8 cellular contexts compared by ENCODE assay signal in the genomic region with DNA sequence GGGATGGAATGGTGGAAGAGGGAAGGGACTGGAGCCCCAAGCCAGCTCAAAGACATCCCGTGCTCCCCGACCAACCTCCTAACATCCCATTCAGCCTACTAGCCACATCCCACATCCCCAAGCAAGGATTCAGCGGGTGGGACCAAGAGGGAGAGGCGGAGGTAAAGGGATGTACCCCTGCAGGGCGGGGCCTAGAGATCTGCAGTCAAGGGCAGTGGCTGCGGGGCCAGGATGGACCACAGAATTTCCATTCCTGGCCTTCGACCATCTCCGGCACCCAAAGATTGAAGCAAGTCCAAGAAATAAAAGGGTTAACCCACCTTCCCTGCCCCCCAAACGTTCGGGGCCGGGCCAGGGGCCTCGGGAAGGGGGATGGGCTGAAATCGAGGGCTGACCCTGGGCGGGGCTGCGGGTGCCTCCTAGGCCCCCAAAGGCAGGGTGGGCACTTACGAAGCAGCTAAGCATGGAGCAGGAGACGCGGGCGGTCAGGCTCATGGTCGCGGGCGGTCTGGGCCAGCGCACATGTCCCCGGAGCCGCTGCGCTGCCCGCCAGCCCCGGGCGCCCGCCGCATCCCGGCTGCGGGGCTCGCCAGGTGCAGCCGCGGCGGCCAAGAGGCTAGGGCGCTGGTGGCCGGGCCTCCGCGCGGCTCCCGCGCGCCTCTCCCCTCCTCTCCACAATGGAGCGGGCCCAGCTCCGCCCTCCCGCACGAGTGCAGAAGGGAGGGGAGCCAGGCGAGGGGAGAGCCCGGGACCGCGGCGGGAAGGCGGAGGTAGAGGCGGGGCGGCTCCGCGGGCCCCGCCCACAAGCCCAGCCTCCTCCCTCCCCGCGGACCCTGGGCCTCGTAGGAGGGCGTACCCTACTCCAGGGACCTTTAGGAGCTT. TPM values are rescaled to one million over a fixed set of nuclear protein-coding genes. Genes with fewer than 3 reads are reported as not detected.
DNase-seq lines count a peak whose midpoint lies in the region; ATAC-seq, FAIRE-seq and TF ChIP-seq lines count a peak whose summit lies in the region.

Gene MTMR4 (minus strand): TSS at position 726 of the 882 bp plus-strand sequence. CDS start 231 bp downstream, at position 495.

- peak within 1 kb of the TSS; percentile 21 for H3K27ac Mint-ChIP-seq in endothelial cell (ENCODE audit: unreplicated experiment)

- WGBS in mesodermal cell (ENCODE audit: insufficient coverage in 2 of 2), 2 experiments = 0% methylated on average over 24 to 34 of the region's 64 CpGs

- peaks cover 21% of the 10 kb centered on the region for H3K4me1 Mint-ChIP-seq in endothelial cell (ENCODE audit: unreplicated experiment)

- H3K9me3 ChIP-seq in NT2/D1 (ENCODE audit: insufficient read depth, low read length) (no peaks in the 10 kb centered on the region), mesodermal cell (ENCODE audit: control insufficient read depth, low read length) (no peaks in the 10 kb centered on the region)

- DNase-seq in DMS53 treated with DMSO at 0.1 percent for 48 hours (lab: John Stamatoyannopoulos, UW; ENCODE audit: unreplicated experiment) = peak; percentile 43
- DNase-seq in HTR-8/SVneo (ENCODE audit: insufficient read length, low spot score) = peak; percentile 92
- DNase-seq in NT2/D1 (ENCODE audit: low read depth, low spot score) = peak; percentile 69
- peak; percentile 70 for DNase-seq in activated CD8-positive, alpha-beta memory T cell treated with anti-CD3 and anti-CD28 coated beads, Interleukin-2, amount 50 U/mL, for 4 hours
- peak; percentile 73 for DNase-seq in endothelial cell (ENCODE audit: low spot score)
- DNase-seq in stimulated activated CD8-positive, alpha-beta memory T cell treated with anti-CD3 and anti-CD28 coated beads, Interleukin-15, amount 100 ng/mL, for 1 hour (ENCODE audit: low read depth) = peak; percentile 38

- no peak for ATAC-seq in HG03097 (IDR thresholded peaks at IDR 0.05; ENCODE audit: low FRiP score, unreplicated experiment)

- H3K9me3 Mint-ChIP-seq in endothelial cell (ENCODE audit: unreplicated experiment) = no peaks in the 10 kb centered on the region

- peak within 1 kb of the TSS; percentile 90 for H3K9ac ChIP-seq in NT2/D1 (ENCODE audit: insufficient read length, low read depth)

- peak; percentile 88 for FAIRE-seq in HTR-8/SVneo (lab: Jason Lieb, UNC)

- H3K4me3 ChIP-seq in NT2/D1 (ENCODE audit: insufficient read length, low read depth) (peak within 1 kb of the TSS; percentile 54), mesodermal cell (ENCODE audit: extremely low read depth, insufficient read depth, low read length, poor library complexity, severe bottlenecking) (peak within 1 kb of the TSS; percentile 62)

- peaks cover 37% of the 10 kb centered on the region for H3K36me3 ChIP-seq in NT2/D1 (ENCODE audit: insufficient read depth, insufficient read length, low read length)
- peaks cover 36% of the 10 kb centered on the region for H3K36me3 ChIP-seq in mesodermal cell (ENCODE audit: control insufficient read depth, insufficient read depth, low read length)

- peak within 1 kb of the TSS; percentile 10 for H3K27ac ChIP-seq in mesodermal cell (ENCODE audit: low read depth, low read length, severe bottlenecking)

- no peak for TF ChIP-seq CTCF in endothelial cell (IDR thresholded peaks at IDR 0.05; ENCODE audit: unreplicated experiment)

- H3K36me3 Mint-ChIP-seq in endothelial cell (ENCODE audit: low read depth, unreplicated experiment) = peaks cover 27% of the 10 kb centered on the region

- no peaks in the 10 kb centered on the region for H3K27me3 ChIP-seq in NT2/D1 (ENCODE audit: insufficient read depth, insufficient read length)

- H3K4me1 ChIP-seq in NT2/D1 (ENCODE audit: insufficient read depth, insufficient read length) = peaks cover 13% of the 10 kb centered on the region
- H3K4me1 ChIP-seq in mesodermal cell (ENCODE audit: control insufficient read depth, insufficient read depth, low read length, poor library complexity, severe bottlenecking) = peaks cover 8% of the 10 kb centered on the region

- H3K27me3 Mint-ChIP-seq in endothelial cell (ENCODE audit: unreplicated experiment) = peaks cover 13% of the 10 kb centered on the region

- peak within 1 kb of the TSS; percentile 88 for H3K4me3 Mint-ChIP-seq in endothelial cell (ENCODE audit: unreplicated experiment)

RNA-seq across cellular contexts. Expression of gene MTMR4, which starts in this region (rescaled TPM):
- total RNA-seq in endothelial cell (ENCODE audit: unreplicated experiment) = 24.0 TPM
- polyA plus RNA-seq in mesodermal cell (2013, experiment 1 of 2) = 20.9 TPM
- 20.1 TPM for polyA plus RNA-seq in mesodermal cell (2013, experiment 2 of 2)

Comparison
In these comparisons a context has a peak if more than half of its experiments do, and no peak if none do; other contexts are left out.
1. DNase-seq: peak in every context shown above with its lines; median percentile 92 in HTR-8/SVneo; 73 in endothelial cell; 70 in activated CD8-positive, alpha-beta memory T cell treated with anti-CD3 and anti-CD28 coated beads, Interleukin-2, amount 50 U/mL, for 4 hours; 69 in NT2/D1; 43 in DMS53 treated with DMSO at 0.1 percent for 48 hours; 38 in stimulated activated CD8-positive, alpha-beta memory T cell treated with anti-CD3 and anti-CD28 coated beads, Interleukin-15, amount 100 ng/mL, for 1 hour.